9 cellular contexts compared by ENCODE assay signal in genomic region chr6:109008061-109008460, GRCh38.
DNase-seq lines count a peak whose midpoint lies in the region; ATAC-seq, FAIRE-seq and TF ChIP-seq lines count a peak whose summit lies in the region.
"Had no signal": no experiment of that assay in that cellular context is flagged by ENCODE, and none has a peak within 500 bp of the region (broad histone marks: within the 10 kb centered on the region; RNA-seq: fewer than 3 reads in every experiment).

No MANE protein-coding gene starts in this region.

- H3K27me3 ChIP-seq in keratinocyte (ENCODE audit: control insufficient read depth, extremely low read depth, insufficient read depth, low read length) = no peaks in the 10 kb centered on the region
- no peaks in the 10 kb centered on the region for H3K27me3 ChIP-seq in thyroid gland
- H3K27me3 ChIP-seq: SJSA1 had no signal

- H3K9me3 Mint-ChIP-seq in activated T-cell treated with anti-CD3 and anti-CD28 coated beads, Interleukin-2, amount 50 U/mL, for 24 hours = no peaks in the 10 kb centered on the region
- no peaks in the 10 kb centered on the region for H3K9me3 Mint-ChIP-seq in activated CD8-positive, alpha-beta T cell treated with anti-CD3 and anti-CD28 coated beads, Interleukin-2, amount 10 ng/mL, durations not matched to agents 7 days and 5 days (ENCODE audit: insufficient read depth)

- DNase-seq in activated T-cell treated with anti-CD3 and anti-CD28 coated beads, Interleukin-2, amount 50 U/mL, for 24 hours = no peak
- no peak for DNase-seq in activated T-cell treated with anti-CD3 and anti-CD28 coated beads, Interleukin-2, amount 50 U/mL, for 1 hour
- no peak for DNase-seq in activated CD8-positive, alpha-beta T cell treated with anti-CD3 and anti-CD28 coated beads, Interleukin-2, amount 10 ng/mL, durations not matched to agents 7 days and 5 days
- DNase-seq in keratinocyte (ENCODE audit: low read depth, low spot score) = no peak
- no peak for DNase-seq in thyroid gland
- DNase-seq in activated CD8-positive, alpha-beta memory T cell treated with anti-CD3 and anti-CD28 coated beads, Interleukin-2, amount 50 U/mL, for 4 hours = no peak
- no peak for DNase-seq in mucosa of descending colon

- H3K4me3 Mint-ChIP-seq in activated T-cell treated with anti-CD3 and anti-CD28 coated beads, Interleukin-2, amount 50 U/mL, for 24 hours = peak overlapping the region; percentile 86
- H3K4me3 Mint-ChIP-seq in activated CD8-positive, alpha-beta T cell treated with anti-CD3 and anti-CD28 coated beads, Interleukin-2, amount 10 ng/mL, durations not matched to agents 7 days and 5 days = peak overlapping the region; percentile 90

- FAIRE-seq in keratinocyte (lab: Jason Lieb, UNC) = no peak

- peaks cover 70% of the 10 kb centered on the region for H3K4me1 Mint-ChIP-seq in activated T-cell treated with anti-CD3 and anti-CD28 coated beads, Interleukin-2, amount 50 U/mL, for 24 hours (ENCODE audit: low read depth)
- H3K4me1 Mint-ChIP-seq in activated CD8-positive, alpha-beta T cell treated with anti-CD3 and anti-CD28 coated beads, Interleukin-2, amount 10 ng/mL, durations not matched to agents 7 days and 5 days (ENCODE audit: low read depth) = peaks cover 47% of the 10 kb centered on the region

- H3K27ac ChIP-seq in keratinocyte (ENCODE audit: control insufficient read depth, insufficient read depth, low read length) (peak overlapping the region; percentile 96), thyroid gland (peak overlapping the region; percentile 92 to 100 (median 97))
- H3K27ac ChIP-seq: SJSA1 had no signal

- no peaks in the 10 kb centered on the region for H3K27me3 Mint-ChIP-seq in activated T-cell treated with anti-CD3 and anti-CD28 coated beads, Interleukin-2, amount 50 U/mL, for 24 hours
- H3K27me3 Mint-ChIP-seq in activated CD8-positive, alpha-beta T cell treated with anti-CD3 and anti-CD28 coated beads, Interleukin-2, amount 10 ng/mL, durations not matched to agents 7 days and 5 days (ENCODE audit: low read depth) = no peaks in the 10 kb centered on the region

- H3K27ac Mint-ChIP-seq in activated T-cell treated with anti-CD3 and anti-CD28 coated beads, Interleukin-2, amount 50 U/mL, for 24 hours = peak overlapping the region; percentile 94
- peak overlapping the region; percentile 10 for H3K27ac Mint-ChIP-seq in activated CD8-positive, alpha-beta T cell treated with anti-CD3 and anti-CD28 coated beads, Interleukin-2, amount 10 ng/mL, durations not matched to agents 7 days and 5 days

- peak overlapping the region; percentile 98 for H3K4me2 ChIP-seq in keratinocyte (ENCODE audit: control insufficient read depth, extremely low read depth, insufficient read depth, low read depth, low read length)

- intact Hi-C loops in thyroid gland (cut with DNase I) (loop anchor here (10.0 kb wide), 1 partner anchor 53 kb away; no protein-coding TSS in a partner anchor), mucosa of descending colon (cut with DNase I, micrococcal nuclease) (no loop called here)

- ATAC-seq in activated CD8-positive, alpha-beta T cell treated with anti-CD3 and anti-CD28 coated beads, Interleukin-2, amount 10 ng/mL, durations not matched to agents 7 days and 5 days = no peak
- ATAC-seq in GM21447 (IDR thresholded peaks at IDR 0.05; ENCODE audit: unreplicated experiment) (no peak), mucosa of descending colon (no peak)

- dilution Hi-C loops in keratinocyte (cut with MboI; ENCODE audit: extremely low pct_ligation_motif_present, low sequenced_read_pairs) = no loop called here

- no peaks in the 10 kb centered on the region for H4K20me1 ChIP-seq in keratinocyte (ENCODE audit: control insufficient read depth, extremely low read depth, insufficient read depth, low read length)

- H3K9me3 ChIP-seq in keratinocyte (ENCODE audit: control insufficient read depth, low read depth, low read length) (no peaks in the 10 kb centered on the region), thyroid gland (no peaks in the 10 kb centered on the region), mucosa of descending colon (no peaks in the 10 kb centered on the region)
- H3K9me3 ChIP-seq: SJSA1 had no signal

- peaks cover 32% of the 10 kb centered on the region for H3K79me2 ChIP-seq in keratinocyte (ENCODE audit: control insufficient read depth, insufficient read depth, low read length)

- H3K9me1 ChIP-seq in keratinocyte (ENCODE audit: control insufficient read depth, extremely low read depth, insufficient read depth, low read length) = no peaks in the 10 kb centered on the region

- H3K9ac ChIP-seq in keratinocyte (ENCODE audit: control insufficient read depth, extremely low read depth, insufficient read depth, low read length) = peak overlapping the region; percentile 94

- no peak for TF ChIP-seq POLR2A in thyroid gland (IDR thresholded peaks at IDR 0.05)

- H3K4me1 ChIP-seq in keratinocyte (ENCODE audit: control insufficient read depth, extremely low read depth, insufficient read depth, low read length) (peaks cover 14% of the 10 kb centered on the region), thyroid gland (peaks cover 54 to 65% of the 10 kb centered on the region in 2 donors), mucosa of descending colon (ENCODE audit: low read depth) (peaks cover 18% of the 10 kb centered on the region)

- H3K36me3 Mint-ChIP-seq in activated T-cell treated with anti-CD3 and anti-CD28 coated beads, Interleukin-2, amount 50 U/mL, for 24 hours (ENCODE audit: low read depth) = peaks cover 9% of the 10 kb centered on the region
- peaks cover 13% of the 10 kb centered on the region for H3K36me3 Mint-ChIP-seq in activated CD8-positive, alpha-beta T cell treated with anti-CD3 and anti-CD28 coated beads, Interleukin-2, amount 10 ng/mL, durations not matched to agents 7 days and 5 days (ENCODE audit: low read depth)

- TF ChIP-seq CTCF in keratinocyte (optimal IDR thresholded peaks at IDR 0.05 in 1 of 3, IDR thresholded peaks at IDR 0.05 in 1 of 3, conservative IDR thresholded peaks at IDR 0.05 in 1 of 3; ENCODE audit: extremely low read depth in 1 of 3, insufficient read depth in 2 of 3, low read length in 3 of 3) = no peak
- TF ChIP-seq CTCF in thyroid gland (IDR thresholded peaks at IDR 0.05) = no peak
- no peak for TF ChIP-seq CTCF in mucosa of descending colon (IDR thresholded peaks at IDR 0.05)

- no peaks in the 10 kb centered on the region for H3K36me3 ChIP-seq in keratinocyte (ENCODE audit: control insufficient read depth in 2 of 2, extremely low read depth in 1 of 2, insufficient read depth in 2 of 2, low read length in 2 of 2)
- H3K36me3 ChIP-seq in thyroid gland = no peaks in the 10 kb centered on the region
- no peaks in the 10 kb centered on the region for H3K36me3 ChIP-seq in mucosa of descending colon (ENCODE audit: low read depth)

- H3K4me3 ChIP-seq in keratinocyte (ENCODE audit: control insufficient read depth in 2 of 3, extremely low read depth in 1 of 3, insufficient read depth in 2 of 3, low read depth in 1 of 3, low read length in 3 of 3) (peak overlapping the region; percentile 88 to 99 (median 89)), thyroid gland (replicated peaks in 1 of 3) (peak overlapping the region; percentile 43 to 83 (median 67)), mucosa of descending colon (no peak overlapping the region)

- 26 to 36% methylated on average over 4 of the region's 4 CpGs for WGBS in thyroid gland, 2 donors

- CTCF ChIA-PET in activated CD8-positive, alpha-beta T cell treated with anti-CD3 and anti-CD28 coated beads, Interleukin-2, amount 10 ng/mL, durations not matched to agents 7 days and 5 days (lab: Charles Lee) = interaction anchor here (0.9 to 4.3 kb wide), 3 partner anchors 61 to 92 kb away, joined by 3 to 21 read pairs (median 3); no protein-coding TSS in a partner anchor

- H2AFZ ChIP-seq in keratinocyte (ENCODE audit: control insufficient read depth, low read length) = peak overlapping the region; percentile 19

- POLR2A ChIA-PET in activated CD8-positive, alpha-beta T cell treated with anti-CD3 and anti-CD28 coated beads, Interleukin-2, amount 10 ng/mL, durations not matched to agents 7 days and 5 days (lab: Charles Lee) = interaction anchor here (1.0 to 1.4 kb wide), 2 partner anchors 28 to 85 kb away, joined by 3 to 4 read pairs; no protein-coding TSS in a partner anchor
